Comparison of ENCODE assay signal across 21 cellular contexts in genomic region chr6:87465041-87465440, GRCh38. TPM values are rescaled to one million over a fixed set of nuclear protein-coding genes. Genes with fewer than 3 reads are reported as not detected.
"Had no signal": no experiment of that assay in that cellular context is flagged by ENCODE, and none has a peak within 500 bp of the region (broad histone marks: within the 10 kb centered on the region; RNA-seq: fewer than 3 reads in every experiment).

No MANE protein-coding gene starts in this region.

- H3K4me1 ChIP-seq: heart left ventricle, psoas muscle, right lobe of liver, spleen, testis, tibial nerve had no signal

- H3K9me3 ChIP-seq: neutrophil, psoas muscle, right lobe of liver, testis, tibial nerve had no signal

- DNase-seq: dermis blood vessel endothelial cell; heart left ventricle; hypothalamus; kidney glomerular epithelial cell; mammary epithelial cell; naive thymus-derived CD8-positive, alpha-beta T cell; psoas muscle; retina; right lobe of liver; spleen; stimulated activated CD4-positive, alpha-beta T cell treated with anti-CD3 and anti-CD28 coated beads, Interleukin-15, amount 100 ng/mL, for 24 hours; stimulated activated CD4-positive, alpha-beta T cell treated with anti-CD3 and anti-CD28 coated beads, Interleukin-1b, Interleukin-23, amount 100 ng/mL, for 48 hours; stimulated activated CD4-positive, alpha-beta T cell treated with anti-CD3 and anti-CD28 coated beads, Interleukin-4, amount 100 ng/mL, for 24 hours; stimulated activated naive B cell treated with anti-CD40 and anti-IgM and Interleukin-4, amounts not matched to agents 10 μg/mL and 1 μg/mL and 100 μg/mL, for 72 hours; stimulated activated naive CD8-positive, alpha-beta T cell treated with anti-CD3 and anti-CD28 coated beads, Interleukin-15, amount 100 ng/mL, for 72 hours; testis had no signal

- H3K4me3 ChIP-seq: heart left ventricle, psoas muscle, right lobe of liver, spleen, testis, tibial nerve had no signal

- H3K36me3 ChIP-seq: heart left ventricle, neutrophil, right lobe of liver, spleen, tibial nerve had no signal

- FAIRE-seq: islet of Langerhans had no signal

- ATAC-seq: heart left ventricle; left lobe of liver; naive thymus-derived CD8-positive, alpha-beta T cell; psoas muscle; right lobe of liver; stimulated activated naive B cell treated with anti-CD40 and anti-IgM and Interleukin-4, amounts not matched to agents 10 μg/mL and 1 μg/mL and 100 μg/mL, for 72 hours; stimulated activated naive CD8-positive, alpha-beta T cell treated with anti-CD3 and anti-CD28 coated beads, Interleukin-15, amount 100 ng/mL, for 72 hours had no signal

- H3K27ac ChIP-seq: heart left ventricle, neutrophil, psoas muscle, right lobe of liver, spleen, testis, tibial nerve had no signal

- H3K27me3 ChIP-seq: right lobe of liver, testis, tibial nerve had no signal

RNA-seq across cellular contexts. Expression of gene CFAP206, which starts 57.3 kb away (rescaled TPM):
- total RNA-seq: left lobe of liver; mononuclear cell; naive thymus-derived CD8-positive, alpha-beta T cell; psoas muscle; tibial nerve had no signal
